In genomic region chr3:188947983-188948657, GRCh38 we compare ENCODE assay signal across 9 cellular contexts.
DNase-seq lines count a peak whose midpoint lies in the region; ATAC-seq, FAIRE-seq and TF ChIP-seq lines count a peak whose summit lies in the region.
"Had no signal": no experiment of that assay in that cellular context is flagged by ENCODE, and none has a peak within 500 bp of the region (broad histone marks: within the 10 kb centered on the region; RNA-seq: fewer than 3 reads in every experiment).

No MANE protein-coding gene starts in this region.

- peak overlapping the region; percentile 68 for H3K27ac ChIP-seq in HUES64 (ENCODE audit: low read depth, low read length)
- peak overlapping the region; percentile 95 to 99 (median 96) for H3K27ac ChIP-seq in esophagus muscularis mucosa (replicated peaks in 1 of 4)
- H3K27ac ChIP-seq in muscle layer of colon (ENCODE audit: low read depth, low read length): peak overlapping the region; percentile 91
- peak overlapping the region; percentile 94 to 100 for H3K27ac ChIP-seq in aorta (ENCODE audit: low read depth in 1 of 2, low read length in 2 of 2)

- no peak for TF ChIP-seq CTCF in esophagus muscularis mucosa (IDR thresholded peaks at IDR 0.05)

- H3K9ac ChIP-seq in HUES64 (ENCODE audit: low read depth, low read length): peak overlapping the region; percentile 83
- peak overlapping the region; percentile 51 for H3K9ac ChIP-seq in muscle layer of colon (ENCODE audit: low read length)

- 3% methylated on average over 23 of the region's 23 CpGs for WGBS in HUES64
- 32% methylated on average over 10 of the region's 23 CpGs for WGBS in esophagus muscularis mucosa
- WGBS in aorta, 2 donors: 1 to 4% methylated on average over 23 of the region's 23 CpGs

- DNase-seq in AG08395 (ENCODE audit: low spot score): peak; percentile 88
- peak; percentile 85 to 89 for DNase-seq in SHP77 (lab: John Stamatoyannopoulos, UW)
- peak; percentile 99 for DNase-seq in esophagus muscularis mucosa (ENCODE audit: extremely low spot score)
- DNase-seq in aorta: peak; percentile 94 to 96
- no peak for DNase-seq in GM12891 (ENCODE audit: insufficient read length, low spot score)
- DNase-seq in activated naive CD4-positive, alpha-beta T cell treated with Interleukin-2 at 50 U/mL for 16 hours: no peak

- no peak for TF ChIP-seq POLR2A in esophagus muscularis mucosa (IDR thresholded peaks at IDR 0.05; ENCODE audit: low read depth)
- TF ChIP-seq POLR2A in GM12891 (IDR thresholded peaks at IDR 0.05; ENCODE audit: low read depth, low read length): no peak

- ATAC-seq in aorta (ENCODE audit: low FRiP score): peak; percentile 92

- TF ChIP-seq EP300 in esophagus muscularis mucosa (IDR thresholded peaks at IDR 0.05): peak; percentile 100

- FAIRE-seq in GM12891 (lab: Jason Lieb, UNC): no peak
- FAIRE-seq: GM18507 had no signal

- intact Hi-C loops in esophagus muscularis mucosa (cut with DNase I) (loop anchor here (2.0 to 5.0 kb wide), 2 partner anchors 896 to 1205 kb away; no protein-coding TSS in a partner anchor), aorta (cut with DNase I) (loop anchor here in 1 of 2 donors (2.0 to 10.0 kb wide), 6 partner anchors 263 to 1203 kb away; partner anchors contain the start of gene BCL6)

- H3K9me3 ChIP-seq in HUES64 (ENCODE audit: insufficient read depth, low read depth, low read length) (no peaks in the 10 kb centered on the region), esophagus muscularis mucosa (no peaks in the 10 kb centered on the region), muscle layer of colon (ENCODE audit: low read length) (no peaks in the 10 kb centered on the region), aorta (ENCODE audit: control insufficient read depth, low read length) (no peaks in the 10 kb centered on the region)

- H3K36me3 ChIP-seq in HUES64 (ENCODE audit: insufficient read depth, low read length) (no peaks in the 10 kb centered on the region), esophagus muscularis mucosa (no peaks in the 10 kb centered on the region), muscle layer of colon (ENCODE audit: insufficient read depth, low read length) (no peaks in the 10 kb centered on the region), aorta (ENCODE audit: control insufficient read depth in 1 of 2, insufficient read depth in 2 of 2, low read length in 1 of 2) (no peaks in the 10 kb centered on the region)

- peaks cover 17% of the 10 kb centered on the region for H3K4me1 ChIP-seq in HUES64 (ENCODE audit: insufficient read depth, low read length)
- H3K4me1 ChIP-seq in esophagus muscularis mucosa: peaks cover 55 to 81% (median 69%) of the 10 kb centered on the region in 4 donors
- peaks cover 51% of the 10 kb centered on the region for H3K4me1 ChIP-seq in muscle layer of colon (ENCODE audit: insufficient read depth, low read length)
- peaks cover 9 to 15% of the 10 kb centered on the region in 2 donors for H3K4me1 ChIP-seq in aorta (ENCODE audit: control insufficient read depth in 1 of 2, insufficient read depth in 2 of 2, low read length in 2 of 2)

- H3K27me3 ChIP-seq in HUES64 (ENCODE audit: insufficient read depth, low read length): peaks cover 8% of the 10 kb centered on the region; the same call in 1 of the 2 replicates
- no peaks in the 10 kb centered on the region for H3K27me3 ChIP-seq in esophagus muscularis mucosa
- H3K27me3 ChIP-seq in muscle layer of colon (ENCODE audit: control insufficient read depth in 1 of 2, insufficient read depth in 2 of 2, low read length in 2 of 2): no peaks in the 10 kb centered on the region
- H3K27me3 ChIP-seq in aorta (ENCODE audit: control insufficient read depth in 1 of 2, insufficient read depth in 2 of 2, low read length in 1 of 2): no peaks in the 10 kb centered on the region

- H3K4me3 ChIP-seq in HUES64 (ENCODE audit: low read length) (peak overlapping the region; percentile 83), esophagus muscularis mucosa (peak overlapping the region; percentile 46 to 52 (median 48)), muscle layer of colon (ENCODE audit: low read depth in 1 of 2, low read length in 2 of 2) (peak overlapping the region in 1 of 2 donors; percentile 24), aorta (ENCODE audit: low read length in 2 of 2) (no peak overlapping the region)

TF ChIP-seq in GM12891, 5 proteins besides CTCF, POLR2A, EP300 and RAD21:
- TF ChIP-seq POLR2AphosphoS5 (IDR thresholded peaks at IDR 0.05; ENCODE audit: low read depth, low read length): no peak
- TF ChIP-seq PAX5 (IDR thresholded peaks at IDR 0.05; ENCODE audit: insufficient read depth, low read length, severe bottlenecking): no peak
- no peak for TF ChIP-seq SPI1 (IDR thresholded peaks at IDR 0.05; ENCODE audit: low read depth, low read length)
- TF ChIP-seq TAF1 (IDR thresholded peaks at IDR 0.05; ENCODE audit: low read depth, low read length): no peak
- no peak for TF ChIP-seq POU2F2 (IDR thresholded peaks at IDR 0.05; ENCODE audit: low read depth, low read length)
TF ChIP-seq in GM12891: peak in this region for 0.

Comparison
In these comparisons a context has a peak if more than half of its experiments do, and no peak if none do; other contexts are left out.
1. DNase-seq: peak in AG08395 (single experiment), SHP77 (2 of 2), esophagus muscularis mucosa (single experiment) and aorta (2 of 2); none in GM12891 (single experiment) and activated naive CD4-positive, alpha-beta T cell treated with Interleukin-2 at 50 U/mL for 16 hours (single experiment).
2. H3K4me3 ChIP-seq: peak in HUES64 (single experiment) and esophagus muscularis mucosa (4 of 4); none in aorta (0 of 2).
3. Peak in every context shown above with its lines, with median percentiles within 50 percentile points of each other: H3K27ac ChIP-seq.